ENCODE assay signal across 25 cellular contexts in genomic region chr4:8319061-8319460, GRCh38. TPM values are rescaled to one million over a fixed set of nuclear protein-coding genes. Genes with fewer than 3 reads are reported as not detected.
DNase-seq lines count a peak whose midpoint lies in the region; ATAC-seq and TF ChIP-seq lines count a peak whose summit lies in the region.
"Had no signal": no experiment of that assay in that cellular context is flagged by ENCODE, and none has a peak within 500 bp of the region (broad histone marks: within the 10 kb centered on the region; RNA-seq: fewer than 3 reads in every experiment).

No MANE protein-coding gene starts in this region.

- 81% methylated on average over 6 of the region's 6 CpGs for WGBS in esophagus muscularis mucosa
- WGBS in transverse colon (ENCODE audit: low coverage in 1 of 2), 2 donors, result 75% methylated on average over 6 of the region's 6 CpGs; no CpG with 5 or more reads in 1 of the 2 donors

- no peaks in the 10 kb centered on the region for H3K36me3 ChIP-seq in esophagus muscularis mucosa
- H3K36me3 ChIP-seq in transverse colon, result no peaks in the 10 kb centered on the region
- H3K36me3 ChIP-seq: right lobe of liver, upper lobe of left lung had no signal

- H3K27ac ChIP-seq in esophagus muscularis mucosa (replicated peaks in 1 of 4), result peak overlapping the region; percentile 80 to 85 (median 85)
- H3K27ac ChIP-seq in transverse colon, result peak overlapping the region in 3 of 4 donors; percentile 60 to 72 (median 71)
- H3K27ac ChIP-seq: right lobe of liver, upper lobe of left lung had no signal

- in situ Hi-C loops in transverse colon (cut with MboI; ENCODE audit: low pct_ligation_motif_present in 1 of 4, low pct_unique_long_range_greater_than_20kb in 1 of 4, low sequenced_read_pairs in 3 of 4), result no loop called here

- peaks cover 9% of the 10 kb centered on the region for H3K27me3 Mint-ChIP-seq in osteocyte (ENCODE audit: unreplicated experiment)
- H3K27me3 Mint-ChIP-seq: activated CD8-positive, alpha-beta T cell treated with anti-CD3 and anti-CD28 coated beads for 36 hours had no signal

- intact Hi-C loops in Right ventricle myocardium superior (cut with DNase I) (loop anchor here (5.0 kb wide), 1 partner anchor 83 kb away; no protein-coding TSS in a partner anchor), Right ventricle myocardium inferior (cut with DNase I) (no loop called here), esophagus muscularis mucosa (cut with DNase I) (loop anchor here (5.0 kb wide), 2 partner anchors 42 to 83 kb away; no protein-coding TSS in a partner anchor), transverse colon (cut with DNase I; ENCODE audit: low total_unique reads) (no loop called here)

- no peaks in the 10 kb centered on the region for H3K36me3 Mint-ChIP-seq in osteocyte (ENCODE audit: unreplicated experiment)
- H3K36me3 Mint-ChIP-seq: activated naive CD4-positive, alpha-beta T cell treated with anti-CD3 and anti-CD28 coated beads, Interleukin-2, amount 10 ng/mL, durations not matched to agents 7 days and 5 days; memory B cell had no signal

- no peak overlapping the region for H3K4me3 Mint-ChIP-seq in osteocyte (ENCODE audit: unreplicated experiment)
- H3K4me3 Mint-ChIP-seq: activated CD8-positive, alpha-beta T cell treated with anti-CD3 and anti-CD28 coated beads for 36 hours; activated naive CD4-positive, alpha-beta T cell treated with anti-CD3 and anti-CD28 coated beads, Interleukin-2, amount 10 ng/mL, durations not matched to agents 7 days and 5 days; activated T-cell treated with anti-CD3 and anti-CD28 coated beads, Interleukin-2, amount 50 U/mL, for 4 hours; memory B cell had no signal

- no peaks in the 10 kb centered on the region for H3K27me3 ChIP-seq in esophagus muscularis mucosa
- H3K27me3 ChIP-seq in transverse colon, result no peaks in the 10 kb centered on the region
- H3K27me3 ChIP-seq: right lobe of liver, upper lobe of left lung had no signal

- H3K4me1 Mint-ChIP-seq in osteocyte (ENCODE audit: unreplicated experiment), result peaks cover 17% of the 10 kb centered on the region
- H3K4me1 Mint-ChIP-seq: activated naive CD4-positive, alpha-beta T cell treated with anti-CD3 and anti-CD28 coated beads, Interleukin-2, amount 10 ng/mL, durations not matched to agents 7 days and 5 days had no signal

- H3K4me3 ChIP-seq in esophagus muscularis mucosa (no peak overlapping the region), transverse colon (no peak overlapping the region)
- H3K4me3 ChIP-seq: right lobe of liver, upper lobe of left lung had no signal

- no peak for TF ChIP-seq CTCF in esophagus muscularis mucosa (IDR thresholded peaks at IDR 0.05)
- TF ChIP-seq CTCF in osteocyte (IDR thresholded peaks at IDR 0.05), result no peak
- no peak for TF ChIP-seq CTCF in transverse colon (IDR thresholded peaks at IDR 0.05)

- no peak for ATAC-seq in Right ventricle myocardium superior (ENCODE audit: poor library complexity)
- no peak for ATAC-seq in Right ventricle myocardium inferior
- no peak for ATAC-seq in HG02884 (IDR thresholded peaks at IDR 0.05; ENCODE audit: unreplicated experiment)
- ATAC-seq: activated CD8-positive, alpha-beta T cell treated with anti-CD3 and anti-CD28 coated beads for 36 hours; activated T-cell treated with anti-CD3 and anti-CD28 coated beads, Interleukin-2, amount 50 U/mL, for 4 hours had no signal

- H3K9me3 Mint-ChIP-seq in osteocyte (ENCODE audit: unreplicated experiment), result peaks cover 6% of the 10 kb centered on the region
- H3K9me3 Mint-ChIP-seq: activated CD8-positive, alpha-beta T cell treated with anti-CD3 and anti-CD28 coated beads for 36 hours; activated naive CD4-positive, alpha-beta T cell treated with anti-CD3 and anti-CD28 coated beads, Interleukin-2, amount 10 ng/mL, durations not matched to agents 7 days and 5 days; activated T-cell treated with anti-CD3 and anti-CD28 coated beads, Interleukin-2, amount 50 U/mL, for 4 hours; memory B cell had no signal

- H3K4me1 ChIP-seq in esophagus muscularis mucosa (peaks cover 34 to 51% (median 47%) of the 10 kb centered on the region in 4 donors), transverse colon (peaks cover 4 to 18% (median 16%) of the 10 kb centered on the region in 4 donors)
- H3K4me1 ChIP-seq: right lobe of liver had no signal

- DNase-seq in Right ventricle myocardium superior (peak; percentile 25), Right ventricle myocardium inferior (ENCODE audit: missing footprints) (no peak), esophagus muscularis mucosa (ENCODE audit: extremely low spot score) (no peak), osteocyte (ENCODE audit: extremely low spot score, unreplicated experiment) (peak; percentile 56), transverse colon (no peak), DMS79 treated with DMSO at 0.1 percent for 48 hours (lab: John Stamatoyannopoulos, UW) (no peak)
- no peak for DNase-seq in stimulated activated naive CD4-positive, alpha-beta T cell (lab: John Stamatoyannopoulos, UW)
- DNase-seq: activated CD8-positive, alpha-beta T cell treated with anti-CD3 and anti-CD28 coated beads for 36 hours; activated naive CD4-positive, alpha-beta T cell treated with anti-CD3 and anti-CD28 coated beads, Interleukin-2, amount 10 ng/mL, durations not matched to agents 7 days and 5 days; activated T-cell treated with anti-CD3 and anti-CD28 coated beads, Interleukin-2, amount 50 U/mL, for 4 hours; AML-193; amniotic stem cell; cortex of kidney; GF-D8; NCI-H1092 treated with DMSO at 0.1 percent for 48 hours; NCI-H187 treated with DMSO at 0.1 percent for 48 hours; NCI-H226; NCI-H774; nucleus accumbens; OCI-M1; SW 1271; upper lobe of left lung had no signal

- TF ChIP-seq POLR2A in esophagus muscularis mucosa (IDR thresholded peaks at IDR 0.05; ENCODE audit: low read depth) (no peak), transverse colon (IDR thresholded peaks at IDR 0.05) (no peak)

- no peak overlapping the region for H3K27ac Mint-ChIP-seq in osteocyte (ENCODE audit: unreplicated experiment)
- H3K27ac Mint-ChIP-seq: activated CD8-positive, alpha-beta T cell treated with anti-CD3 and anti-CD28 coated beads for 36 hours; activated naive CD4-positive, alpha-beta T cell treated with anti-CD3 and anti-CD28 coated beads, Interleukin-2, amount 10 ng/mL, durations not matched to agents 7 days and 5 days; memory B cell had no signal

- H3K9me3 ChIP-seq in esophagus muscularis mucosa (peaks cover 0 to 4% (median 0%) of the 10 kb centered on the region in 4 donors), transverse colon (no peaks in the 10 kb centered on the region)
- H3K9me3 ChIP-seq: right lobe of liver, upper lobe of left lung had no signal

- TF ChIP-seq EP300 in esophagus muscularis mucosa (IDR thresholded peaks at IDR 0.05) (no peak), transverse colon (IDR thresholded peaks at IDR 0.05; ENCODE audit: low read depth) (no peak)

RNA-seq across cellular contexts. Expression of gene HTRA3, which starts 49.5 kb away (rescaled TPM):
- 123 TPM for total RNA-seq in Right ventricle myocardium superior
- 131 TPM for total RNA-seq in Right ventricle myocardium inferior
- total RNA-seq in esophagus muscularis mucosa, result 10 to 100 TPM; 56.1 to 82.2 (median 67.2) TPM
- total RNA-seq in osteocyte, result 0.16 and 0.37 TPM in 2 replicates
- 10 to 100 TPM in 1 of 4 donors, 1 to 10 TPM in 3; 1.5 to 11.9 (median 6.5) TPM for total RNA-seq in transverse colon
- total RNA-seq: activated T-cell treated with anti-CD3 and anti-CD28 coated beads, Interleukin-2, amount 50 U/mL, for 4 hours had no signal

Comparison
In these comparisons a context has a peak if more than half of its experiments do, and no peak if none do; other contexts are left out.
1. DNase-seq: peak in Right ventricle myocardium superior (single experiment) and osteocyte (single experiment); none in Right ventricle myocardium inferior (single experiment), esophagus muscularis mucosa (single experiment), transverse colon (single experiment), stimulated activated naive CD4-positive, alpha-beta T cell (0 of 6) and DMS79 treated with DMSO at 0.1 percent for 48 hours (single experiment).
2. intact Hi-C loops: an anchor here in Right ventricle myocardium superior (5.0 kb wide) and esophagus muscularis mucosa (5.0 kb wide); none called in Right ventricle myocardium inferior and transverse colon.